In the genomic region with DNA sequence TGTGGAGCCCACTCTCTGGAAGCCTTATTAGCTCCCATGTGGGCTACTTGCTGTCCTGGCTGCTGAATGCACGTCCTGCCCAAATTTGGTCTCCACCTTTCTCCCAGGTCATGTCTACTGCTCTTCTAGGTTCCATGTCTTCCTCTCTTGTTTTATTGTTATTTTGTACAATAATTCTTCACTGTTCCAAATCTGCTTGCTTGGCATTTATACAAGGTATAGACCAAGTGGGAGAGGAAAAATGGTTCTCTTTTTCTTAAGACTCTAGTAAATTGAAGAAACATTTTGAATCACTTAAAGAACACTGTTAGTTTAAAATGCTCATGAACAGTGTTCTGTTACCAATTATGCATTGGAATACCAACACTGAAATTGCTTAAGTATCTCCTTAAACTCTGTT, we compare ENCODE assay signal across 8 cellular contexts.
"Had no signal": no experiment of that assay in that cellular context is flagged by ENCODE, and none has a peak within 500 bp of the region (broad histone marks: within the 10 kb centered on the region; RNA-seq: fewer than 3 reads in every experiment).

No MANE protein-coding gene starts in this region.

- H3K9ac ChIP-seq: KMS-11 had no signal

- FAIRE-seq: H1, H54, HTR-8/SVneo had no signal

- H3K4me2 ChIP-seq: GM23338, KMS-11 had no signal

- H3K4me3 ChIP-seq: GM23338 had no signal

- DNase-seq: H9, HCEC 1CT, KBM-7 had no signal

- ATAC-seq: GM23338 had no signal

- H2AFZ ChIP-seq: GM23338 had no signal

- H3K27ac ChIP-seq: KMS-11 had no signal
